Comparison of ENCODE assay signal across 1 cellular context in genomic region chr10:14036233-14036632, GRCh38.
TF ChIP-seq lines count a peak whose summit lies in the region.

No MANE protein-coding gene starts in this region.

TF ChIP-seq in HepG2, 621 proteins besides CTCF, POLR2A, EP300 and RAD21 (continued from another document):
- TF ChIP-seq ZNF800 (CRISPR knock-in tag; IDR thresholded peaks at IDR 0.05) = no peak
